2 cellular contexts compared by ENCODE assay signal in genomic region chr1:32449457-32449831, GRCh38.
TF ChIP-seq lines count a peak whose summit lies in the region.
"Not testable (repeated sequence)": the region's sequence is repeated elsewhere in the genome, so short reads cannot be mapped to it uniquely, and the experiment has no call there.

No MANE protein-coding gene starts in this region.

TF ChIP-seq in HEK293, 187 proteins besides CTCF, POLR2A, EP300 and RAD21:
- TF ChIP-seq TRIM28 (IDR thresholded peaks at IDR 0.05; ENCODE audit: borderline replicate concordance, low read length) (0 out of 2 replicates have a peak, but pooled peaks have one; percentile 67), SETDB1 (IDR thresholded peaks at IDR 0.05; ENCODE audit: insufficient read length, low read length) (peak; percentile 68)

TF ChIP-seq in K562, 482 proteins besides CTCF, POLR2A, EP300 and RAD21:
- TF ChIP-seq, protein P1, sequence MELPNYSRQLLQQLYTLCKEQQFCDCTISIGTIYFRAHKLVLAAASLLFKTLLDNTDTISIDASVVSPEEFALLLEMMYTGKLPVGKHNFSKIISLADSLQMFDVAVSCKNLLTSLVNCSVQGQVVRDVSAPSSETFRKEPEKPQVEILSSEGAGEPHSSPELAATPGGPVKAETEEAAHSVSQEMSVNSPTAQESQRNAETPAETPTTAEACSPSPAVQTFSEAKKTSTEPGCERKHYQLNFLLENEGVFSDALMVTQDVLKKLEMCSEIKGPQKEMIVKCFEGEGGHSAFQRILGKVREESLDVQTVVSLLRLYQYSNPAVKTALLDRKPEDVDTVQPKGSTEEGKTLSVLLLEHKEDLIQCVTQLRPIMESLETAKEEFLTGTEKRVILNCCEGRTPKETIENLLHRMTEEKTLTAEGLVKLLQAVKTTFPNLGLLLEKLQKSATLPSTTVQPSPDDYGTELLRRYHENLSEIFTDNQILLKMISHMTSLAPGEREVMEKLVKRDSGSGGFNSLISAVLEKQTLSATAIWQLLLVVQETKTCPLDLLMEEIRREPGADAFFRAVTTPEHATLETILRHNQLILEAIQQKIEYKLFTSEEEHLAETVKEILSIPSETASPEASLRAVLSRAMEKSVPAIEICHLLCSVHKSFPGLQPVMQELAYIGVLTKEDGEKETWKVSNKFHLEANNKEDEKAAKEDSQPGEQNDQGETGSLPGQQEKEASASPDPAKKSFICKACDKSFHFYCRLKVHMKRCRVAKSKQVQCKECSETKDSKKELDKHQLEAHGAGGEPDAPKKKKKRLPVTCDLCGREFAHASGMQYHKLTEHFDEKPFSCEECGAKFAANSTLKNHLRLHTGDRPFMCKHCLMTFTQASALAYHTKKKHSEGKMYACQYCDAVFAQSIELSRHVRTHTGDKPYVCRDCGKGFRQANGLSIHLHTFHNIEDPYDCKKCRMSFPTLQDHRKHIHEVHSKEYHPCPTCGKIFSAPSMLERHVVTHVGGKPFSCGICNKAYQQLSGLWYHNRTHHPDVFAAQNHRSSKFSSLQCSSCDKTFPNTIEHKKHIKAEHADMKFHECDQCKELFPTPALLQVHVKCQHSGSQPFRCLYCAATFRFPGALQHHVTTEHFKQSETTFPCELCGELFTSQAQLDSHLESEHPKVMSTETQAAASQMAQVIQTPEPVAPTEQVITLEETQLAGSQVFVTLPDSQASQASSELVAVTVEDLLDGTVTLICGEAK (IDR thresholded peaks at IDR 0.05), result peak; percentile 43; the same call in 1 of the 2 replicates
- TF ChIP-seq, protein P1 (CRISPR knock-in tag; IDR thresholded peaks at IDR 0.05), result not testable (repeated sequence)
- peak; percentile 53 for TF ChIP-seq MGA (IDR thresholded peaks at IDR 0.05)
